In the genomic region with DNA sequence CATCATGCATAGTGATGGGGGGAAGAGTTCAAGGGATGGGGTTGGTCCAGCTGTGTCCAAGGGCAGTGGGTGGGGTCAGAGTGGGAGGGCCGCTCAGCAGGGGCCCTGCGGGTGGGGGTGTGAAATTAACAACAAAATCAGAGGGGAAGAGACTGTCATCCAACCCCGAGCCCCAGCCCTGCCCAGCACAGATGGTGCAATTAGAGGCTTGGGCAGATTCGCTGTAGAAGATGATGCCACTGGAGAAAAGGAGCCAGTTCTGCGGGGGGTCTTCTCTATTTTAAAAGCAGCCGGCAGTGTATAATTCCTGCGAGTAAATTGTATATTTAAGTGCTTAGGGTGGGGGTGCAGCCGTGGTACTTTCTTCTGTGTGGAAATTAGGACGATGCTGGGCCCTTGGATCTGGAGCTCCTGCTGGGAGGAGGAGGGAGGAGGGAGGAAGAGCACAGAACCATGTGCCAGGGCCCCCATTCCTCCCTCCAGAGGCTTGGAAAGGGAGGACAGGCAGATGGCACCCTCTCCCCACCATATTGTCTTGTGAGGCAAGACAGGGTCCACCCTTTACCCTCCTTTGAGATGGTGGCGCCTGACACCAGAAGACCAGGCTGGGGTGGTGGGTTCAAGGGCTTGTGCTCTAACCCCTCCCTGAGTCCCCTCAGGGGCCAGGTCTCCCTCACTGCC, we compare ENCODE assay signal across 16 cellular contexts.
"Had no signal": no experiment of that assay in that cellular context is flagged by ENCODE, and none has a peak within 500 bp of the region (broad histone marks: within the 10 kb centered on the region; RNA-seq: fewer than 3 reads in every experiment).

No MANE protein-coding gene starts in this region.

- DNase-seq: activated CD4-positive, alpha-beta T cell treated with anti-CD3 and anti-CD28 coated beads for 1 hour; activated CD4-positive, alpha-beta T cell treated with anti-CD3 and anti-CD28 coated beads, Interleukin-2, amount 50 U/mL, for 48 hours; activated CD8-positive, alpha-beta memory T cell treated with anti-CD3 and anti-CD28 coated beads, Interleukin-2, amount 10 ng/mL, durations not matched to agents 7 days and 5 days; activated effector memory CD4-positive, alpha-beta T cell treated with anti-CD3 and anti-CD28 coated beads, Interleukin-2, amount 50 U/mL, for 16 hours; activated T-cell treated with anti-CD3 and anti-CD28 coated beads, Interleukin-2, amount 50 U/mL, for 4 hours; anterior cingulate cortex; foreskin fibroblast; heart left ventricle; left ventricle myocardium superior; mesendoderm; ovary; stimulated activated CD4-positive, alpha-beta T cell treated with anti-CD3 and anti-CD28 coated beads, Interleukin-4, amount 100 ng/mL, for 1 hour; stimulated activated CD8-positive, alpha-beta memory T cell treated with anti-CD3 and anti-CD28 coated beads, Interleukin-4, amount 100 ng/mL, for 48 hours had no signal

- H3K4me3 ChIP-seq: breast epithelium, esophagus muscularis mucosa, heart left ventricle, ovary, thoracic aorta had no signal

- H3K27me3 ChIP-seq: ovary had no signal

- H3K36me3 ChIP-seq: breast epithelium, esophagus muscularis mucosa, heart left ventricle, ovary, thoracic aorta had no signal

- H3K9me3 ChIP-seq: heart left ventricle, ovary, thoracic aorta had no signal

- H3K4me1 ChIP-seq: breast epithelium, esophagus muscularis mucosa, heart left ventricle had no signal

- ATAC-seq: activated CD8-positive, alpha-beta memory T cell treated with anti-CD3 and anti-CD28 coated beads, Interleukin-2, amount 10 ng/mL, durations not matched to agents 7 days and 5 days; activated T-cell treated with anti-CD3 and anti-CD28 coated beads, Interleukin-2, amount 50 U/mL, for 4 hours; heart left ventricle; left ventricle myocardium superior had no signal

- H3K27ac ChIP-seq: breast epithelium, esophagus muscularis mucosa, heart left ventricle, ovary, thoracic aorta had no signal
